22 cellular contexts compared by ENCODE assay signal in the genomic region with DNA sequence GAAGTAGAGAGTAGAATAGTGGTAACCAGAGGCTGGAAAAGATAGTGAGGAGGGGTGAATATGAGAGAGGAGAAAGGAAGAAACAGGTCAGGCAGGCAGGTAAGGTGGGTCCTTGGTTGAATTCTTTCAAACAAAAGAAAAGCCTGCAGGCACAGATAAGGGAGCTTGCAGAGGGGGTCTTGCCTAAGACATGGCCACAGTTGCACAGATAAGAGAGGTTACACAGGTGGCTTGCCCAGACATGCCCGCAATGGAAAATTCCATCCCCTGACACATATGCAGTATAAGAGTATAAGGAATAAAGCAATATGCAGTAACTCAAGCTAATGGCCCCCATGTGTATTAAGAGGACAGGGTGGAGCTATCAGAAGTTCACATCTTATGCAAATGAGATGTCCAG.
"Had no signal": no experiment of that assay in that cellular context is flagged by ENCODE, and none has a peak within 500 bp of the region (broad histone marks: within the 10 kb centered on the region; RNA-seq: fewer than 3 reads in every experiment).

No MANE protein-coding gene starts in this region.

- H3K4me1 ChIP-seq: foreskin keratinocyte, prostate gland, right atrium auricular region, uterus had no signal

- H3K36me3 ChIP-seq: cardiac muscle cell, prostate gland, right atrium auricular region, transverse colon, uterus had no signal

- H3K27me3 ChIP-seq: cardiac muscle cell, foreskin keratinocyte, right atrium auricular region, transverse colon, uterus had no signal

- H3K9me3 ChIP-seq: prostate gland, right atrium auricular region, transverse colon, uterus had no signal

- H3K4me1 Mint-ChIP-seq: activated CD4-positive, alpha-beta memory T cell treated with anti-CD3 and anti-CD28 coated beads, Interleukin-2, amount 10 ng/mL, durations not matched to agents 7 days and 5 days; activated CD4-positive, alpha-beta T cell treated with anti-CD3 and anti-CD28 coated beads, Interleukin-2, amount 10 ng/mL, durations not matched to agents 24 days and 14 days; activated CD8-positive, alpha-beta memory T cell treated with anti-CD3 and anti-CD28 coated beads, Interleukin-2, amount 10 ng/mL, durations not matched to agents 7 days and 5 days; activated naive CD4-positive, alpha-beta T cell treated with anti-CD3 and anti-CD28 coated beads, Interleukin-2, amount 10 ng/mL, durations not matched to agents 7 days and 5 days; naive thymus-derived CD8-positive, alpha-beta T cell had no signal

- H3K27ac ChIP-seq: cardiac muscle cell, foreskin keratinocyte, prostate gland, right atrium auricular region, transverse colon, uterus had no signal

- H3K27me3 Mint-ChIP-seq: activated CD4-positive, alpha-beta memory T cell treated with anti-CD3 and anti-CD28 coated beads, Interleukin-2, amount 10 ng/mL, durations not matched to agents 7 days and 5 days; activated CD4-positive, alpha-beta T cell treated with anti-CD3 and anti-CD28 coated beads, Interleukin-2, amount 10 ng/mL, durations not matched to agents 24 days and 14 days; activated CD8-positive, alpha-beta memory T cell treated with anti-CD3 and anti-CD28 coated beads, Interleukin-2, amount 10 ng/mL, durations not matched to agents 7 days and 5 days; activated naive CD4-positive, alpha-beta T cell treated with anti-CD3 and anti-CD28 coated beads, Interleukin-2, amount 10 ng/mL, durations not matched to agents 7 days and 5 days; naive thymus-derived CD8-positive, alpha-beta T cell; stimulated activated naive CD8-positive, alpha-beta T cell treated with anti-CD3 and anti-CD28 coated beads, Interleukin-15, Interleukin-2, amounts not matched to agents 100 ng/mL and 50 ng/mL, for 24 hours had no signal

- H3K4me3 ChIP-seq: cardiac muscle cell, lung, prostate gland, right atrium auricular region, transverse colon, uterus had no signal

- H3K36me3 Mint-ChIP-seq: activated CD8-positive, alpha-beta memory T cell treated with anti-CD3 and anti-CD28 coated beads, Interleukin-2, amount 10 ng/mL, durations not matched to agents 7 days and 5 days; activated naive CD4-positive, alpha-beta T cell treated with anti-CD3 and anti-CD28 coated beads, Interleukin-2, amount 10 ng/mL, durations not matched to agents 7 days and 5 days; mesothelial cell of epicardium; naive thymus-derived CD8-positive, alpha-beta T cell had no signal

- H3K9me3 Mint-ChIP-seq: activated CD4-positive, alpha-beta T cell treated with anti-CD3 and anti-CD28 coated beads, Interleukin-2, amount 10 ng/mL, durations not matched to agents 24 days and 14 days; activated naive CD4-positive, alpha-beta T cell treated with anti-CD3 and anti-CD28 coated beads, Interleukin-2, amount 10 ng/mL, durations not matched to agents 7 days and 5 days; stimulated activated naive CD8-positive, alpha-beta T cell treated with anti-CD3 and anti-CD28 coated beads, Interleukin-15, Interleukin-2, amounts not matched to agents 100 ng/mL and 50 ng/mL, for 24 hours; T-helper 1 cell treated with Interleukin-12 subunit alpha and Interleukin-12 subunit beta and Interleukin-4 antibody, amounts not matched to agents 30 μg/mL and 1 μg/mL, for 36 hours had no signal

- H3K27ac Mint-ChIP-seq: activated CD4-positive, alpha-beta memory T cell treated with anti-CD3 and anti-CD28 coated beads, Interleukin-2, amount 10 ng/mL, durations not matched to agents 7 days and 5 days; activated CD4-positive, alpha-beta T cell treated with anti-CD3 and anti-CD28 coated beads, Interleukin-2, amount 10 ng/mL, durations not matched to agents 24 days and 14 days; activated CD8-positive, alpha-beta memory T cell treated with anti-CD3 and anti-CD28 coated beads, Interleukin-2, amount 10 ng/mL, durations not matched to agents 7 days and 5 days; activated naive CD4-positive, alpha-beta T cell treated with anti-CD3 and anti-CD28 coated beads, Interleukin-2, amount 10 ng/mL, durations not matched to agents 7 days and 5 days; mesothelial cell of epicardium; naive thymus-derived CD8-positive, alpha-beta T cell; stimulated activated naive CD8-positive, alpha-beta T cell treated with anti-CD3 and anti-CD28 coated beads, Interleukin-15, Interleukin-2, amounts not matched to agents 100 ng/mL and 50 ng/mL, for 24 hours; T-helper 1 cell treated with Interleukin-12 subunit alpha and Interleukin-12 subunit beta and Interleukin-4 antibody, amounts not matched to agents 30 μg/mL and 1 μg/mL, for 36 hours had no signal

- DNase-seq: activated CD4-positive, alpha-beta memory T cell treated with anti-CD3 and anti-CD28 coated beads, Interleukin-2, amount 10 ng/mL, durations not matched to agents 7 days and 5 days; activated CD4-positive, alpha-beta T cell treated with anti-CD3 and anti-CD28 coated beads, Interleukin-2, amount 10 ng/mL, durations not matched to agents 24 days and 14 days; activated CD4-positive, CD25-positive, alpha-beta regulatory T cell; activated CD8-positive, alpha-beta memory T cell treated with anti-CD3 and anti-CD28 coated beads, Interleukin-2, amount 10 ng/mL, durations not matched to agents 7 days and 5 days; activated effector memory CD4-positive, alpha-beta T cell treated with anti-CD3 and anti-CD28 coated beads, Interleukin-2, amount 50 U/mL, for 16 hours; activated naive CD4-positive, alpha-beta T cell treated with anti-CD3 and anti-CD28 coated beads, Interleukin-2, amount 10 ng/mL, durations not matched to agents 7 days and 5 days; activated T-cell treated with anti-CD3 and anti-CD28 coated beads for 4 hours; amygdala; kidney; naive thymus-derived CD8-positive, alpha-beta T cell; stimulated activated CD4-positive, alpha-beta T cell treated with anti-CD3 and anti-CD28 coated beads, Interleukin-1b, Interleukin-23, amount 100 ng/mL, for 48 hours; T1000; transverse colon; uterus had no signal

- H3K4me3 Mint-ChIP-seq: activated CD4-positive, alpha-beta memory T cell treated with anti-CD3 and anti-CD28 coated beads, Interleukin-2, amount 10 ng/mL, durations not matched to agents 7 days and 5 days; activated CD4-positive, alpha-beta T cell treated with anti-CD3 and anti-CD28 coated beads, Interleukin-2, amount 10 ng/mL, durations not matched to agents 24 days and 14 days; activated CD8-positive, alpha-beta memory T cell treated with anti-CD3 and anti-CD28 coated beads, Interleukin-2, amount 10 ng/mL, durations not matched to agents 7 days and 5 days; activated naive CD4-positive, alpha-beta T cell treated with anti-CD3 and anti-CD28 coated beads, Interleukin-2, amount 10 ng/mL, durations not matched to agents 7 days and 5 days; mesothelial cell of epicardium; naive thymus-derived CD8-positive, alpha-beta T cell; stimulated activated naive CD8-positive, alpha-beta T cell treated with anti-CD3 and anti-CD28 coated beads, Interleukin-15, Interleukin-2, amounts not matched to agents 100 ng/mL and 50 ng/mL, for 24 hours; T-helper 1 cell treated with Interleukin-12 subunit alpha and Interleukin-12 subunit beta and Interleukin-4 antibody, amounts not matched to agents 30 μg/mL and 1 μg/mL, for 36 hours had no signal

- ATAC-seq: activated CD8-positive, alpha-beta memory T cell treated with anti-CD3 and anti-CD28 coated beads, Interleukin-2, amount 10 ng/mL, durations not matched to agents 7 days and 5 days; foreskin keratinocyte; naive thymus-derived CD8-positive, alpha-beta T cell had no signal
